Comparison of ENCODE assay signal across 1 cellular context in genomic region chr2:19347619-19348562, GRCh38.
A peak's percentile ranks its signal among the peaks of the same experiment; 100 is the strongest.
TF ChIP-seq lines count a peak whose summit lies in the region.

No MANE protein-coding gene starts in this region.

TF ChIP-seq in HEK293, 187 proteins besides CTCF, POLR2A, EP300 and RAD21 (continued from another document and continues in another):
- TF ChIP-seq ZNF449 (tag by site-specific recombination; IDR thresholded peaks at IDR 0.05), result no peak
- no peak for TF ChIP-seq ZNF433 (tag by site-specific recombination; IDR thresholded peaks at IDR 0.05; ENCODE audit: low read depth)
- TF ChIP-seq ZNF580 (tag by site-specific recombination; IDR thresholded peaks at IDR 0.05), result no peak
- TF ChIP-seq ZNF26 (tag by site-specific recombination; IDR thresholded peaks at IDR 0.05), result no peak
- TF ChIP-seq ZBTB1 (tag by site-specific recombination; IDR thresholded peaks at IDR 0.05), result no peak
- peak; percentile 67 for TF ChIP-seq ZNF600 (tag by site-specific recombination; IDR thresholded peaks at IDR 0.05)
- TF ChIP-seq ZNF416 (tag by site-specific recombination; IDR thresholded peaks at IDR 0.05), result no peak
- TF ChIP-seq SETDB1 (IDR thresholded peaks at IDR 0.05; ENCODE audit: insufficient read length, low read length), result no peak
- TF ChIP-seq BCL6B (tag by site-specific recombination; IDR thresholded peaks at IDR 0.05), result no peak
- TF ChIP-seq ZNF112 (tag by site-specific recombination; IDR thresholded peaks at IDR 0.05), result no peak
- 0 out of 2 replicates have a peak, but pooled peaks have one; percentile 7 for TF ChIP-seq HOXD13 (CRISPR knock-in tag; IDR thresholded peaks at IDR 0.05; ENCODE audit: borderline replicate concordance)
- TF ChIP-seq ZNF169 (tag by site-specific recombination; IDR thresholded peaks at IDR 0.05), result no peak
- TF ChIP-seq ZBTB7A (tag by site-specific recombination; IDR thresholded peaks at IDR 0.05; ENCODE audit: low read depth), result no peak
- TF ChIP-seq ZNF610 (tag by site-specific recombination; IDR thresholded peaks at IDR 0.05; ENCODE audit: borderline replicate concordance), result no peak
- no peak for TF ChIP-seq ZNF654 (tag by site-specific recombination; IDR thresholded peaks at IDR 0.05; ENCODE audit: low read depth)
- TF ChIP-seq TCF7L2 (IDR thresholded peaks at IDR 0.05; ENCODE audit: borderline replicate concordance, low read depth, low read length), result no peak
- no peak for TF ChIP-seq ZNF571 (tag by site-specific recombination; IDR thresholded peaks at IDR 0.05)
- TF ChIP-seq ZNF23 (tag by site-specific recombination; IDR thresholded peaks at IDR 0.05; ENCODE audit: borderline replicate concordance), result no peak
- TF ChIP-seq ZNF830 (tag by site-specific recombination; IDR thresholded peaks at IDR 0.05; ENCODE audit: low read depth), result no peak
- TF ChIP-seq ZNF624 (tag by site-specific recombination; IDR thresholded peaks at IDR 0.05), result no peak
- no peak for TF ChIP-seq ZNF560 (tag by site-specific recombination; IDR thresholded peaks at IDR 0.05; ENCODE audit: borderline replicate concordance)
- no peak for TF ChIP-seq WT1 (tag by site-specific recombination; IDR thresholded peaks at IDR 0.05)
- no peak for TF ChIP-seq ZNF404 (tag by site-specific recombination; IDR thresholded peaks at IDR 0.05)
- 0 out of 2 replicates have a peak, but pooled peaks have one; percentile 34 for TF ChIP-seq ZSCAN30 (tag by site-specific recombination; IDR thresholded peaks at IDR 0.05)
- no peak for TF ChIP-seq MZF1 (tag by site-specific recombination; IDR thresholded peaks at IDR 0.05; ENCODE audit: borderline replicate concordance)
- no peak for TF ChIP-seq ZBTB49 (tag by site-specific recombination; IDR thresholded peaks at IDR 0.05; ENCODE audit: low read depth)
- no peak for TF ChIP-seq ZNF133 (tag by site-specific recombination; IDR thresholded peaks at IDR 0.05)
- peak; percentile 99 for TF ChIP-seq KLF9 (tag by site-specific recombination; IDR thresholded peaks at IDR 0.05; ENCODE audit: low read depth)
- TF ChIP-seq GLIS1 (tag by site-specific recombination; IDR thresholded peaks at IDR 0.05), result no peak
- no peak for TF ChIP-seq ZNF174 (tag by site-specific recombination; IDR thresholded peaks at IDR 0.05)
- 0 out of 2 replicates have a peak, but pooled peaks have one; percentile 12 for TF ChIP-seq TSHZ1 (tag by site-specific recombination; IDR thresholded peaks at IDR 0.05; ENCODE audit: borderline replicate concordance)
- no peak; the same call in 1 of the 2 replicates for TF ChIP-seq ZFP37 (tag by site-specific recombination; IDR thresholded peaks at IDR 0.05)
- peak; percentile 81 for TF ChIP-seq SP2 (tag by site-specific recombination; IDR thresholded peaks at IDR 0.05)
- no peak for TF ChIP-seq ZBTB6 (tag by site-specific recombination; IDR thresholded peaks at IDR 0.05)
- TF ChIP-seq ZFHX2 (tag by site-specific recombination; conservative IDR thresholded peaks at IDR 0.05), result peak; percentile 95
- TF ChIP-seq ZNF555 (tag by site-specific recombination; conservative IDR thresholded peaks at IDR 0.05), result no peak
- TF ChIP-seq PBX3 (CRISPR knock-in tag; IDR thresholded peaks at IDR 0.05), result no peak
- no peak for TF ChIP-seq ZNF76 (tag by site-specific recombination; IDR thresholded peaks at IDR 0.05; ENCODE audit: borderline replicate concordance, low read depth)
- TF ChIP-seq ZBTB21 (tag by site-specific recombination; IDR thresholded peaks at IDR 0.05), result peak; percentile 100
- no peak for TF ChIP-seq ZSCAN18 (tag by site-specific recombination; IDR thresholded peaks at IDR 0.05)
- TF ChIP-seq REPIN1 (tag by site-specific recombination; IDR thresholded peaks at IDR 0.05; ENCODE audit: low read depth), result no peak
- TF ChIP-seq ZNF473 (tag by site-specific recombination; IDR thresholded peaks at IDR 0.05), result no peak
- TF ChIP-seq ZNF202 (tag by site-specific recombination; IDR thresholded peaks at IDR 0.05; ENCODE audit: borderline replicate concordance), result no peak
- no peak for TF ChIP-seq PRDM6 (tag by site-specific recombination; IDR thresholded peaks at IDR 0.05)
- TF ChIP-seq ZNF16 (tag by site-specific recombination; IDR thresholded peaks at IDR 0.05; ENCODE audit: low read depth), result no peak
- TF ChIP-seq ZNF18 (tag by site-specific recombination; IDR thresholded peaks at IDR 0.05), result no peak
- no peak for TF ChIP-seq ZNF2 (tag by site-specific recombination; IDR thresholded peaks at IDR 0.05)
